23 cellular contexts compared by ENCODE assay signal in the genomic region with DNA sequence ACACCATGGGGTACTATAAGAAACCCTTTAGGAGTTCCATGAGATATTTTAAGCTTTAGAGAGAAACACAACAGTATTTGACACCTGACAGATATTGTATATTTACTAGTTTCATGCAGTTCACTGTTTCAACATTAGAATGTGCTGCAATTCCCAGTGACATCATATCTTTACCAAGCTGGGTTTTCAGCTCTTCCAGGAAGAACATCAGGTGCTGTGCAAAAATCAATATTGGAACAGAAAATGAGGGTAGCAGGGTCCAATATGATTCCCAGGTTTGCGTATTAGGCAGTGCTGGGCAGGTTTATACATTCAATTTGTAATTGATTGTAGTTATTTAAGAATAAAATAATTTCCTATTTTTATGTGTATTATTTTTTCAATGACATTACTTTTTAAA.
"Had no signal": no experiment of that assay in that cellular context is flagged by ENCODE, and none has a peak within 500 bp of the region (broad histone marks: within the 10 kb centered on the region; RNA-seq: fewer than 3 reads in every experiment).

No MANE protein-coding gene starts in this region.

- ATAC-seq: heart left ventricle; left ventricle myocardium superior; lower lobe of right lung; naive thymus-derived CD8-positive, alpha-beta T cell; sciatic nerve; stimulated activated memory B cell treated with anti-CD40 and anti-IgM and Interleukin-4, amounts not matched to agents 10 μg/mL and 1 μg/mL and 100 μg/mL, for 72 hours; stimulated activated naive CD8-positive, alpha-beta T cell treated with anti-CD3 and anti-CD28 coated beads, Interleukin-15, amount 100 ng/mL, for 72 hours had no signal

- H3K27me3 ChIP-seq: heart left ventricle, right atrium auricular region, spleen, tibial nerve, vagina had no signal

- H3K36me3 ChIP-seq: heart left ventricle, lower lobe of right lung, right atrium auricular region, spleen, tibial nerve, vagina had no signal

- DNase-seq: heart left ventricle; islet precursor cell; left ventricle myocardium superior; lower lobe of right lung; mammary epithelial cell; mesenchymal stem cell; naive thymus-derived CD8-positive, alpha-beta T cell; nucleus accumbens; spleen; stimulated activated CD4-positive, alpha-beta T cell treated with anti-CD3 and anti-CD28 coated beads, Interleukin-1b, Interleukin-23, amount 100 ng/mL, for 48 hours; stimulated activated CD4-positive, alpha-beta T cell treated with anti-CD3 and anti-CD28 coated beads, Interleukin-2, amount 100 ng/mL, for 48 hours; stimulated activated CD4-positive, alpha-beta T cell treated with anti-CD3 and anti-CD28 coated beads, Interleukin-4, amount 100 ng/mL, for 4 hours; stimulated activated CD8-positive, alpha-beta memory T cell treated with anti-CD3 and anti-CD28 coated beads, Interleukin-4, amount 100 ng/mL, for 48 hours; stimulated activated naive CD4-positive, alpha-beta T cell treated with Interleukin-2 at 50 U/mL for 16 hours; stimulated activated naive CD8-positive, alpha-beta T cell treated with anti-CD3 and anti-CD28 coated beads, Interleukin-15, amount 100 ng/mL, for 72 hours; substantia nigra had no signal

- H3K9me3 ChIP-seq: heart left ventricle, lower lobe of right lung, right atrium auricular region, tibial nerve, vagina had no signal

- H3K27ac ChIP-seq: heart left ventricle, lower lobe of right lung, parathyroid adenoma, right atrium auricular region, skin epidermis, spleen, tibial nerve, vagina had no signal

- H3K4me3 ChIP-seq: heart left ventricle, lower lobe of right lung, right atrium auricular region, skin epidermis, spleen, tibial nerve, vagina had no signal

- H3K4me1 ChIP-seq: heart left ventricle, lower lobe of right lung, parathyroid adenoma, right atrium auricular region, spleen, tibial nerve, vagina had no signal
